In the genomic region with DNA sequence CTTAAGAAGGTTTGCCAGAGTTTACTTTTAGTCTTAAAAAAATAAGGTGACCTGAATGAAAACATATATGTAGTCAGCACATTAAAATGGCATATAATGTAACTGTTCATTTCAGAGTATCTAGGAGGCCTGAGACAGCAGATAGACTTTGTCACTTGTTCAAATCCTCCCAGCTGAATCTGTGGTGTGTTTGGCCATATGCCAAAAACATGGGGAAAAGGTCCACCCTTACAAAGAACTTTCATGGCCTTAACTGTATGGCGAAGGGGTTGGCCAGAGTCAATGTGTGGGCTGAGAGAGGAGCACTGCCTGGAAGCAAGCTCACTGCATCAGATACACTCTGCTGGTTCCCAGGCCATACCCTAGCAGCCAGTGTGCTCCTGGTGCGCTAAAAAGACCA, we compare ENCODE assay signal across 23 cellular contexts.
"Had no signal": no experiment of that assay in that cellular context is flagged by ENCODE, and none has a peak within 500 bp of the region (broad histone marks: within the 10 kb centered on the region; RNA-seq: fewer than 3 reads in every experiment).

No MANE protein-coding gene starts in this region.

- H3K9me3 ChIP-seq: SK-N-SH had no signal

- DNase-seq: IMR-90; Kasumi-1; MV-4-11; NCI-H1048; NCI-H1105; NCI-H1417; NCI-H1436 treated with DMSO at 0.1 percent for 48 hours; NCI-H1694; NCI-H187 treated with DMSO at 0.1 percent for 48 hours; NCI-H2029 treated with DMSO at 0.1 percent for 48 hours; NCI-H2227 treated with DMSO at 0.1 percent for 48 hours; NCI-H524; NCI-H69; NCI-H774; NK-92 treated with Interleukin-12 subunit alpha and Interleukin-12 subunit beta, amount 100 ng/mL, for 24 hours; PC-3; SHP77; SK-N-SH; SW 1271 had no signal

- FAIRE-seq: HepG2 had no signal

- H3K4me2 ChIP-seq: KMS-11, SK-N-SH had no signal

- H3K9ac ChIP-seq: KMS-11, SK-N-SH had no signal

- H3K27ac ChIP-seq: KMS-11, RWPE1 had no signal

- ATAC-seq: HepG2, Panc1, PC-3 had no signal
